Comparison of ENCODE assay signal across 8 cellular contexts in genomic region chr7:92135100-92135429, GRCh38. TPM values are rescaled to one million over a fixed set of nuclear protein-coding genes. Genes with fewer than 3 reads are reported as not detected.
DNase-seq lines count a peak whose midpoint lies in the region; ATAC-seq and TF ChIP-seq lines count a peak whose summit lies in the region.

No MANE protein-coding gene starts in this region.

- H3K9me3 ChIP-seq in Caco-2 (no peaks in the 10 kb centered on the region; the same call in 1 of the 2 replicates), SK-N-SH (no peaks in the 10 kb centered on the region)

- H3F3A ChIP-seq in SK-N-SH (replicated peaks; ENCODE audit: insufficient read depth) = peaks cover 6% of the 10 kb centered on the region

- H3K27me3 ChIP-seq in Caco-2 (replicated peaks; ENCODE audit: control insufficient read depth, insufficient read depth, low read length) (no peaks in the 10 kb centered on the region), SK-N-SH (ENCODE audit: insufficient read depth) (no peaks in the 10 kb centered on the region)

- H3K4me3 Mint-ChIP-seq in Caco-2 (ENCODE audit: unreplicated experiment) = peak overlapping the region; percentile 95
- H3K4me3 Mint-ChIP-seq in naive thymus-derived CD8-positive, alpha-beta T cell = peak overlapping the region; percentile 93 to 100 (median 98)

- H3K36me3 Mint-ChIP-seq in Caco-2 (ENCODE audit: insufficient read depth, unreplicated experiment) = peaks cover 32% of the 10 kb centered on the region
- H3K36me3 Mint-ChIP-seq in naive thymus-derived CD8-positive, alpha-beta T cell = peaks cover 0 to 8% (median 0%) of the 10 kb centered on the region in 3 donors

- H3K9me2 ChIP-seq in SK-N-SH = no peaks in the 10 kb centered on the region

- H3K36me3 ChIP-seq in Caco-2 (ENCODE audit: control insufficient read depth, insufficient read depth, low read length) (no peaks in the 10 kb centered on the region; the same call in 1 of the 2 replicates), SK-N-SH (replicated peaks in 1 of 2; ENCODE audit: control insufficient read depth in 1 of 2, insufficient read depth in 2 of 2, low read length in 1 of 2) (peaks cover 4 to 16% of the 10 kb centered on the region in 2 experiments)

- no peaks in the 10 kb centered on the region for H3K9me3 Mint-ChIP-seq in Caco-2 (ENCODE audit: unreplicated experiment)
- H3K9me3 Mint-ChIP-seq in naive thymus-derived CD8-positive, alpha-beta T cell = no peaks in the 10 kb centered on the region

- peak overlapping the region; percentile 72 for H3K4me2 ChIP-seq in SK-N-SH

- H3K27ac ChIP-seq in SK-N-SH (ENCODE audit: low read depth in 2 of 2, low read length in 1 of 2) = peak overlapping the region; percentile 95 to 98

- TSS peak; percentile 88 for BruUV-seq in Caco-2 (replicated peaks; lab: Mats Ljungman, UMichigan)

- CTCF ChIA-PET in Caco-2 (lab: Charles Lee) = interaction anchor here (1.0 to 1.2 kb wide), 3 partner anchors 111 to 394 kb away, joined by 3 to 4 read pairs (median 3); partner anchors contain the start of genes ANKIB1, KRIT1 and RBM48
- CTCF ChIA-PET in SK-N-SH (lab: Yijun Ruan, JAX) = interaction anchor here (1.1 to 3.9 kb wide), 12 partner anchors 10 to 328 kb away, joined by 3 to 38 read pairs (median 4); partner anchors contain the start of genes ANKIB1, GATAD1 and KRIT1

- peaks cover 33% of the 10 kb centered on the region for H3K79me2 ChIP-seq in SK-N-SH (ENCODE audit: insufficient read depth)

- H4K20me1 ChIP-seq in SK-N-SH (ENCODE audit: insufficient read depth) = no peaks in the 10 kb centered on the region

- POLR2A ChIA-PET in Caco-2 (lab: Charles Lee) = interaction anchor here (0.6 to 1.1 kb wide), 5 partner anchors 10 to 312 kb away, joined by 3 to 5 read pairs (median 4); partner anchors contain the start of genes ANKIB1, GATAD1 and KRIT1
- POLR2A ChIA-PET in SK-N-SH (lab: Yijun Ruan, JAX) = interaction anchor here (0.9 to 1.8 kb wide), 5 partner anchors 27 to 394 kb away, joined by 3 to 12 read pairs (median 4); partner anchors contain the start of genes ANKIB1, KRIT1, MTERF1 and RBM48
- POLR2A ChIA-PET in naive thymus-derived CD8-positive, alpha-beta T cell (lab: Charles Lee) = interaction anchor here (1.1 to 2.0 kb wide), 5 partner anchors 10 to 394 kb away, joined by 3 to 11 read pairs (median 5); partner anchors contain the start of genes ANKIB1, GATAD1, KRIT1 and PEX1

- intact Hi-C loops in Caco-2 (cut with micrococcal nuclease; ENCODE audit: unreplicated experiment) = loop anchor here (2.0 kb wide), 2 partner anchors 58 to 254 kb away; partner anchors contain the start of gene MTERF1

- H3K4me1 Mint-ChIP-seq in Caco-2 (ENCODE audit: low read depth, unreplicated experiment) = peaks cover 18% of the 10 kb centered on the region
- H3K4me1 Mint-ChIP-seq in naive thymus-derived CD8-positive, alpha-beta T cell = peaks cover 9 to 34% (median 31%) of the 10 kb centered on the region in 4 donors

- H3K4me3 ChIP-seq in Caco-2 (ENCODE audit: low read depth, low read length) = peak overlapping the region; percentile 99
- peak overlapping the region; percentile 82 to 99 for H3K4me3 ChIP-seq in SK-N-SH (ENCODE audit: low read depth in 2 of 2, low read length in 1 of 2)
- H3K4me3 ChIP-seq in epithelial cell of esophagus (ENCODE audit: low read length) = peak overlapping the region; percentile 80

- ATAC-seq in HG03135 (IDR thresholded peaks at IDR 0.05; ENCODE audit: unreplicated experiment) (peak; percentile 9), GM18909 (IDR thresholded peaks at IDR 0.05; ENCODE audit: poor library complexity, unreplicated experiment) (no peak), GM21737 (IDR thresholded peaks at IDR 0.05; ENCODE audit: unreplicated experiment) (no peak)
- no peak for ATAC-seq in naive thymus-derived CD8-positive, alpha-beta T cell

- H3K4me1 ChIP-seq in Caco-2 (peaks cover 9% of the 10 kb centered on the region; the same call in 1 of the 2 replicates), SK-N-SH (ENCODE audit: control insufficient read depth in 1 of 2, insufficient read depth in 2 of 2, low read depth in 1 of 2, low read length in 1 of 2) (peaks cover 0 to 16% of the 10 kb centered on the region in 2 experiments; a peak in 3 of 4 replicates)

- TF ChIP-seq EP300 in SK-N-SH (IDR thresholded peaks at IDR 0.05; ENCODE audit: borderline replicate concordance in 1 of 2, low read depth in 1 of 2, low read length in 1 of 2) = no peak

- 16% methylated on average over 12 of the region's 12 CpGs for WGBS in SK-N-SH (ENCODE audit: low lambda C conversion rate)

- TF ChIP-seq CTCF in Caco-2 (IDR thresholded peaks at IDR 0.05; ENCODE audit: insufficient read depth in 1 of 2, low read depth in 1 of 2, low read length in 1 of 2, severe bottlenecking in 1 of 2, unreplicated experiment in 1 of 2) (no peak), SK-N-SH (IDR thresholded peaks at IDR 0.05) (no peak), epithelial cell of esophagus (IDR thresholded peaks at IDR 0.05; ENCODE audit: insufficient read depth, low read depth, low read length, missing control alignments) (no peak)

- peak overlapping the region; percentile 97 for H3K9ac ChIP-seq in SK-N-SH

- peak overlapping the region; percentile 98 for H3K27ac Mint-ChIP-seq in Caco-2 (ENCODE audit: unreplicated experiment)
- H3K27ac Mint-ChIP-seq in naive thymus-derived CD8-positive, alpha-beta T cell = peak overlapping the region; percentile 99 to 100 (median 99)

- TF ChIP-seq RAD21 in SK-N-SH (IDR thresholded peaks at IDR 0.05; ENCODE audit: low read length) = no peak

- no peaks in the 10 kb centered on the region for H3K27me3 Mint-ChIP-seq in Caco-2 (ENCODE audit: insufficient read depth, unreplicated experiment)
- H3K27me3 Mint-ChIP-seq in naive thymus-derived CD8-positive, alpha-beta T cell = peaks cover 0 to 2% (median 0%) of the 10 kb centered on the region in 5 donors

- H2AFZ ChIP-seq in SK-N-SH (ENCODE audit: low read depth) = peak overlapping the region; percentile 99

- DNase-seq in Caco-2 (peak in 1 of 2 experiments; percentile 43), SK-N-SH (peak; percentile 53), epithelial cell of esophagus (ENCODE audit: low read depth) (peak; percentile 47), NK-92 (lab: John Stamatoyannopoulos, UW; ENCODE audit: unreplicated experiment) (no peak)
- DNase-seq in naive thymus-derived CD8-positive, alpha-beta T cell = peak in 1 of 10 donors; percentile 10

TF ChIP-seq in SK-N-SH, 30 proteins besides CTCF, POLR2A, EP300 and RAD21:
- TF ChIP-seq EZH2phosphoT487 (IDR thresholded peaks at IDR 0.05; ENCODE audit: borderline replicate concordance, low read depth) = no peak
- TF ChIP-seq FOXM1 (IDR thresholded peaks at IDR 0.05; ENCODE audit: low read depth) = no peak
- TF ChIP-seq GATA2 (CRISPR knock-in tag; IDR thresholded peaks at IDR 0.05) = no peak
- TF ChIP-seq ELF1 (IDR thresholded peaks at IDR 0.05) = no peak
- no peak for TF ChIP-seq TEAD4 (IDR thresholded peaks at IDR 0.05; ENCODE audit: borderline replicate concordance, insufficient read depth)
- TF ChIP-seq JUND (IDR thresholded peaks at IDR 0.05) = no peak
- no peak for TF ChIP-seq USF1 (IDR thresholded peaks at IDR 0.05; ENCODE audit: borderline replicate concordance, low read depth)
- no peak for TF ChIP-seq CHD2 (IDR thresholded peaks at IDR 0.05; ENCODE audit: low read length, partially characterized antibody)
- TF ChIP-seq YY1 (IDR thresholded peaks at IDR 0.05; ENCODE audit: low read depth) = no peak
- no peak for TF ChIP-seq POLR2AphosphoS5 (IDR thresholded peaks at IDR 0.05; ENCODE audit: low read depth, low read length)
- no peak for TF ChIP-seq FOSL2 (IDR thresholded peaks at IDR 0.05; ENCODE audit: borderline replicate concordance, low read depth)
- no peak for TF ChIP-seq GABPA (IDR thresholded peaks at IDR 0.05; ENCODE audit: low read depth)
- no peak for TF ChIP-seq NRF1 (IDR thresholded peaks at IDR 0.05; ENCODE audit: low read depth, low read length)
- TF ChIP-seq RCOR1 (IDR thresholded peaks at IDR 0.05; ENCODE audit: low read length) = no peak
- TF ChIP-seq TAF1 (IDR thresholded peaks at IDR 0.05; ENCODE audit: borderline replicate concordance, low read depth, low read length) = no peak

RNA-seq across cellular contexts. Expression of gene CYP51A1, which starts 0.8 kb away (rescaled TPM):
- 151 and 153 TPM in 2 replicates for total RNA-seq in Caco-2 (2022)
- 4.3 and 4.7 TPM in 2 replicates for polyA plus RNA-seq in SK-N-SH (2012; rRNA removed)
- polyA plus RNA-seq in SK-N-SH (2012; cell fraction: cytosol; rRNA removed) = 8.8 and 12.1 TPM in 2 replicates
- polyA plus RNA-seq in SK-N-SH (2012; cell fraction: nucleus; rRNA removed) = 3.2 and 3.6 TPM in 2 replicates
- 10 to 100 TPM; 13.1 TPM for total RNA-seq in naive thymus-derived CD8-positive, alpha-beta T cell
- 10 to 100 TPM in 2 of 3 donors, 1 to 10 TPM in 1; 9.4 to 11.9 (median 11.0) TPM for polyA plus RNA-seq in naive thymus-derived CD8-positive, alpha-beta T cell

RNA-seq across cellular contexts. Expression of gene LRRD1, which starts 43.9 kb away (rescaled TPM):
- total RNA-seq in Caco-2 (2022) = not detected in 2 replicates
- 0.03 TPM in 1 of 2 replicates, not detected in the other for polyA plus RNA-seq in SK-N-SH (2012; rRNA removed)
- polyA plus RNA-seq in SK-N-SH (2012; cell fraction: cytosol; rRNA removed) = 0.01 and 0.03 TPM in 2 replicates
- 0.14 and 0.23 TPM in 2 replicates for polyA plus RNA-seq in SK-N-SH (2012; cell fraction: nucleus; rRNA removed)
- under 1 TPM in 1 of 2 experiments, not detected in 1; 0.18 TPM for total RNA-seq in naive thymus-derived CD8-positive, alpha-beta T cell
- not detected for polyA plus RNA-seq in naive thymus-derived CD8-positive, alpha-beta T cell

Comparison
In these comparisons a context has a peak if more than half of its experiments do, and no peak if none do; other contexts are left out.
1. RNA of gene CYP51A1, which starts 0.8 kb away (total RNA-seq): 151 to 153 TPM in Caco-2; 13.1 TPM in naive thymus-derived CD8-positive, alpha-beta T cell; every median in the first group is over 10 times any median in the second.
2. Peak in every context shown above with its lines, with median percentiles within 50 percentile points of each other: H3K4me3 ChIP-seq.